1 cellular context compared by ENCODE assay signal in genomic region chr12:89278862-89279261, GRCh38.
TF ChIP-seq lines count a peak whose summit lies in the region.

No MANE protein-coding gene starts in this region.

TF ChIP-seq in SK-N-SH, 30 proteins besides CTCF, POLR2A, EP300 and RAD21 (continued from another document):
- no peak for TF ChIP-seq MAX (IDR thresholded peaks at IDR 0.05; ENCODE audit: low read depth)
- TF ChIP-seq SMC3 (IDR thresholded peaks at IDR 0.05; ENCODE audit: low read depth, low read length), result no peak
- TF ChIP-seq RXRA (IDR thresholded peaks at IDR 0.05; ENCODE audit: borderline replicate concordance, low read depth), result no peak
- TF ChIP-seq MEF2A (IDR thresholded peaks at IDR 0.05; ENCODE audit: borderline replicate concordance, low read depth), result no peak
- no peak for TF ChIP-seq ZBTB33 (IDR thresholded peaks at IDR 0.05; ENCODE audit: borderline replicate concordance, low read depth)
- TF ChIP-seq RCOR1 (IDR thresholded peaks at IDR 0.05; ENCODE audit: low read length), result peak; percentile 96
- no peak for TF ChIP-seq ELF1 (IDR thresholded peaks at IDR 0.05)
- no peak for TF ChIP-seq IRF3 (IDR thresholded peaks at IDR 0.05; ENCODE audit: low read depth, low read length)
- no peak for TF ChIP-seq FOXM1 (IDR thresholded peaks at IDR 0.05; ENCODE audit: low read depth)
- TF ChIP-seq CHD2 (IDR thresholded peaks at IDR 0.05; ENCODE audit: low read length, partially characterized antibody), result peak; percentile 87
- TF ChIP-seq NRF1 (IDR thresholded peaks at IDR 0.05; ENCODE audit: low read depth, low read length), result no peak
- TF ChIP-seq GATA2 (CRISPR knock-in tag; IDR thresholded peaks at IDR 0.05), result peak; percentile 96
- TF ChIP-seq USF2 (IDR thresholded peaks at IDR 0.05; ENCODE audit: borderline replicate concordance, low read depth, low read length), result no peak
- TF ChIP-seq TAF1 (IDR thresholded peaks at IDR 0.05; ENCODE audit: borderline replicate concordance, low read depth, low read length), result no peak
- TF ChIP-seq TEAD4 (IDR thresholded peaks at IDR 0.05; ENCODE audit: borderline replicate concordance, insufficient read depth), result no peak; the same call in 1 of the 2 replicates
- TF ChIP-seq PBX3 (IDR thresholded peaks at IDR 0.05), result peak; percentile 33; the same call in 1 of the 2 replicates
- no peak for TF ChIP-seq SIN3A (IDR thresholded peaks at IDR 0.05; ENCODE audit: borderline replicate concordance, low read depth, low read length)
- TF ChIP-seq EZH2phosphoT487 (IDR thresholded peaks at IDR 0.05; ENCODE audit: borderline replicate concordance, low read depth), result no peak
- TF ChIP-seq JUND (IDR thresholded peaks at IDR 0.05), result peak; percentile 16; the same call in 1 of the 2 replicates
- peak; percentile 93 for TF ChIP-seq FOXJ3 (CRISPR knock-in tag; IDR thresholded peaks at IDR 0.05)
- 0 out of 2 replicates have a peak, but pooled peaks have one; percentile 60 for TF ChIP-seq MXI1 (IDR thresholded peaks at IDR 0.05; ENCODE audit: low read depth, low read length)
- peak; percentile 70 for TF ChIP-seq TCF12 (IDR thresholded peaks at IDR 0.05)
- TF ChIP-seq REST (IDR thresholded peaks at IDR 0.05; ENCODE audit: low read depth, low read length), result no peak
